ENCODE assay signal across 8 cellular contexts in genomic region chr1:228083871-228084278, GRCh38. TPM values are rescaled to one million over a fixed set of nuclear protein-coding genes. Genes with fewer than 3 reads are reported as not detected.
DNase-seq lines count a peak whose midpoint lies in the region; ATAC-seq, FAIRE-seq and TF ChIP-seq lines count a peak whose summit lies in the region.

No MANE protein-coding gene starts in this region.

- no peak for TF ChIP-seq POLR2A in endothelial cell of umbilical vein (IDR thresholded peaks at IDR 0.05; ENCODE audit: low read depth, low read length)

- CTCF ChIA-PET in Calu3 (lab: Charles Lee) (interaction anchor here (1.1 to 1.5 kb wide), 2 partner anchors 18 to 84 kb away, joined by 5 read pairs; no protein-coding TSS in a partner anchor), PC-9 (lab: Charles Lee) (no interaction called here), endothelial cell of umbilical vein (lab: Charles Lee) (interaction anchor here (0.9 to 2.5 kb wide), 3 partner anchors 18 to 85 kb away, joined by 3 to 10 read pairs (median 9); partner anchors contain the start of gene MRPL55)

- H3K27me3 ChIP-seq in PC-9 (ENCODE audit: insufficient read depth, low read depth) (no peaks in the 10 kb centered on the region), endothelial cell of umbilical vein (ENCODE audit: control insufficient read depth in 2 of 2, insufficient read depth in 2 of 2, low read length in 2 of 2) (no peaks in the 10 kb centered on the region)

- no peaks in the 10 kb centered on the region for H3K27me3 Mint-ChIP-seq in Calu3 (ENCODE audit: unreplicated experiment)
- no peaks in the 10 kb centered on the region for H3K27me3 Mint-ChIP-seq in natural killer cell treated with Interleukin-12 subunit alpha and Interleukin-12 subunit beta and Interleukin-15 and Interleukin-18, amount 100 ng/mL, for 72 hours

- no peaks in the 10 kb centered on the region for H3K9me2 ChIP-seq in PC-9 (ENCODE audit: insufficient read depth)

- H3K79me2 ChIP-seq in PC-9 (ENCODE audit: low read depth) (peaks cover 93% of the 10 kb centered on the region), endothelial cell of umbilical vein (ENCODE audit: control insufficient read depth, insufficient read depth, low read length) (peaks cover 76% of the 10 kb centered on the region)

- intact Hi-C loops in Calu3 (cut with micrococcal nuclease; ENCODE audit: unreplicated experiment) (no loop called here), PC-9 (cut with micrococcal nuclease; ENCODE audit: unreplicated experiment) (loop anchor here (2.0 to 5.0 kb wide), 3 partner anchors 57 to 322 kb away; partner anchors contain the start of genes GUK1 and WNT3A), endothelial cell of umbilical vein (cut with micrococcal nuclease) (loop anchor here (2.0 to 10.0 kb wide), 5 partner anchors 82 to 519 kb away; partner anchors contain the start of genes JMJD4, SNAP47, WNT9A and ZNF678)

- H3F3A ChIP-seq in PC-9 (ENCODE audit: insufficient read depth, low read depth): peaks cover 39% of the 10 kb centered on the region; the same call in 1 of the 2 replicates

- no peaks in the 10 kb centered on the region for H3K9me3 ChIP-seq in PC-9 (ENCODE audit: insufficient read depth, low read depth)
- H3K9me3 ChIP-seq in endothelial cell of umbilical vein (replicated peaks; ENCODE audit: control insufficient read depth, insufficient read depth, low read length): no peaks in the 10 kb centered on the region

- no peak for FAIRE-seq in endothelial cell of umbilical vein (lab: Jason Lieb, UNC)

- peaks cover 57% of the 10 kb centered on the region for H4K20me1 ChIP-seq in PC-9 (ENCODE audit: insufficient read depth)
- H4K20me1 ChIP-seq in endothelial cell of umbilical vein (replicated peaks; ENCODE audit: control insufficient read depth, extremely low read depth, insufficient read depth, low read length): peaks cover 4% of the 10 kb centered on the region

- peak overlapping the region; percentile 100 for H3K4me3 ChIP-seq in PC-9
- peak overlapping the region; percentile 51 to 86 (median 56) for H3K4me3 ChIP-seq in endothelial cell of umbilical vein (replicated peaks in 1 of 3; ENCODE audit: insufficient read depth in 1 of 3, low read depth in 1 of 3, low read length in 3 of 3)

- no peaks in the 10 kb centered on the region for H3K9me1 ChIP-seq in endothelial cell of umbilical vein (replicated peaks; ENCODE audit: control insufficient read depth, extremely low read depth, insufficient read depth, low read length)

- BruUV-seq in Calu3 (replicated peaks; lab: Mats Ljungman, UMichigan) (no TSS peak), PC-9 (replicated peaks; lab: Mats Ljungman, UMichigan) (no TSS peak), endothelial cell of umbilical vein (replicated peaks; lab: Mats Ljungman, UMichigan) (TSS peak; percentile 26)

- H3K4me2 ChIP-seq in PC-9 (peak overlapping the region; percentile 100), endothelial cell of umbilical vein (ENCODE audit: insufficient read depth, low read length) (peak overlapping the region; percentile 96)

- dilution Hi-C loops in endothelial cell of umbilical vein (cut with MboI; ENCODE audit: extremely low pct_ligation_motif_present, low sequenced_read_pairs): no loop called here

- peaks cover 59% of the 10 kb centered on the region for H3K4me1 Mint-ChIP-seq in Calu3 (ENCODE audit: low read depth, unreplicated experiment)
- H3K4me1 Mint-ChIP-seq in natural killer cell treated with Interleukin-12 subunit alpha and Interleukin-12 subunit beta and Interleukin-15 and Interleukin-18, amount 100 ng/mL, for 72 hours (ENCODE audit: low read depth in 2 of 2): peaks cover 50% of the 10 kb centered on the region in 2 donors

- TF ChIP-seq CTCF in Calu3 (IDR thresholded peaks at IDR 0.05; ENCODE audit: unreplicated experiment) (no peak), PC-9 (conservative IDR thresholded peaks at IDR 0.05) (no peak), endothelial cell of umbilical vein (IDR thresholded peaks at IDR 0.05; ENCODE audit: extremely low read depth in 1 of 2, insufficient read depth in 1 of 2, low read depth in 1 of 2, low read length in 2 of 2) (no peak)

- peak in 1 of 2 donors; percentile 52 for ATAC-seq in natural killer cell treated with Interleukin-12 subunit alpha and Interleukin-12 subunit beta and Interleukin-15 and Interleukin-18, amount 100 ng/mL, for 72 hours
- ATAC-seq in HG03025 (IDR thresholded peaks at IDR 0.05; ENCODE audit: low FRiP score, unreplicated experiment) (no peak), GM21381 (IDR thresholded peaks at IDR 0.05; ENCODE audit: unreplicated experiment) (no peak)

- POLR2A ChIA-PET in PC-9 (lab: Charles Lee; ENCODE audit: unreplicated experiment) (interaction anchor here (0.6 to 0.7 kb wide), 3 partner anchors 41 to 318 kb away, joined by 3 to 6 read pairs (median 5); no protein-coding TSS in a partner anchor), endothelial cell of umbilical vein (lab: Charles Lee) (interaction anchor here (1.2 kb wide), 1 partner anchor 81 kb away, joined by 4 read pairs; no protein-coding TSS in a partner anchor)

- DNase-seq in Calu3: no peak
- no peak for DNase-seq in PC-9
- DNase-seq in endothelial cell of umbilical vein (ENCODE audit: low read depth, low spot score): peak; percentile 37
- DNase-seq in natural killer cell treated with Interleukin-12 subunit alpha and Interleukin-12 subunit beta and Interleukin-15 and Interleukin-18, amount 100 ng/mL, for 72 hours (ENCODE audit: low spot score): no peak
- DNase-seq in NCI-H2081 treated with DMSO at 0.1 percent for 48 hours (lab: John Stamatoyannopoulos, UW): no peak
- DNase-seq in UCSD-AML1 (lab: John Stamatoyannopoulos, UW; ENCODE audit: unreplicated experiment): no peak

- no peaks in the 10 kb centered on the region for H3K9me3 Mint-ChIP-seq in Calu3 (ENCODE audit: low read depth, unreplicated experiment)
- H3K9me3 Mint-ChIP-seq in natural killer cell treated with Interleukin-12 subunit alpha and Interleukin-12 subunit beta and Interleukin-15 and Interleukin-18, amount 100 ng/mL, for 72 hours: no peaks in the 10 kb centered on the region

- peaks cover 53% of the 10 kb centered on the region for H3K4me1 ChIP-seq in PC-9 (replicated peaks; ENCODE audit: insufficient read depth)
- H3K4me1 ChIP-seq in endothelial cell of umbilical vein (ENCODE audit: control insufficient read depth, extremely low read depth, insufficient read depth, low read length): peaks cover 52% of the 10 kb centered on the region

- peak overlapping the region; percentile 89 for H3K4me3 Mint-ChIP-seq in Calu3 (ENCODE audit: low read depth, unreplicated experiment)
- H3K4me3 Mint-ChIP-seq in natural killer cell treated with Interleukin-12 subunit alpha and Interleukin-12 subunit beta and Interleukin-15 and Interleukin-18, amount 100 ng/mL, for 72 hours: peak overlapping the region; percentile 94

- H3K36me3 Mint-ChIP-seq in Calu3 (ENCODE audit: insufficient read depth, unreplicated experiment): peaks cover 79% of the 10 kb centered on the region
- H3K36me3 Mint-ChIP-seq in natural killer cell treated with Interleukin-12 subunit alpha and Interleukin-12 subunit beta and Interleukin-15 and Interleukin-18, amount 100 ng/mL, for 72 hours: peaks cover 6% of the 10 kb centered on the region

- peak overlapping the region; percentile 99 for H3K9ac ChIP-seq in endothelial cell of umbilical vein (replicated peaks; ENCODE audit: extremely low read depth, insufficient read depth, low read length)

- H3K36me3 ChIP-seq in PC-9 (ENCODE audit: low read depth) (peaks cover 27% of the 10 kb centered on the region), endothelial cell of umbilical vein (ENCODE audit: control insufficient read depth in 2 of 2, extremely low read depth in 1 of 2, insufficient read depth in 2 of 2, low read length in 2 of 2) (peaks cover 0 to 4% of the 10 kb centered on the region in 2 experiments)

- peak overlapping the region; percentile 78 for H3K27ac ChIP-seq in PC-9
- H3K27ac ChIP-seq in endothelial cell of umbilical vein (ENCODE audit: insufficient read depth, low read depth, low read length): peak overlapping the region; percentile 94

- H3K27ac Mint-ChIP-seq in Calu3 (ENCODE audit: unreplicated experiment): peak overlapping the region; percentile 97
- peak overlapping the region; percentile 84 to 95 for H3K27ac Mint-ChIP-seq in natural killer cell treated with Interleukin-12 subunit alpha and Interleukin-12 subunit beta and Interleukin-15 and Interleukin-18, amount 100 ng/mL, for 72 hours

- H2AFZ ChIP-seq in PC-9 (no peak overlapping the region), endothelial cell of umbilical vein (ENCODE audit: low read depth, low read length) (no peak overlapping the region)

RNA-seq across cellular contexts. Expression of gene ARF1, which starts 1.4 kb away (rescaled TPM):
- 510 and 512 TPM in 2 replicates for total RNA-seq in Calu3 (2022)
- total RNA-seq in PC-9 (2021): 431 and 595 TPM in 2 replicates
- 488 and 499 TPM in 2 replicates for total RNA-seq in endothelial cell of umbilical vein
- 844 and 1,054 TPM in 2 replicates for polyA plus RNA-seq in endothelial cell of umbilical vein
- 724 and 860 TPM in 2 replicates for polyA plus RNA-seq in endothelial cell of umbilical vein (2011; cell fraction: cytosol; rRNA removed)
- polyA plus RNA-seq in endothelial cell of umbilical vein (2011; cell fraction: nucleus; rRNA removed): 433 and 446 TPM in 2 replicates
- polyA plus RNA-seq in endothelial cell of umbilical vein (2012): 473 and 510 TPM in 2 replicates
- 691 and 797 TPM in 2 replicates for polyA minus RNA-seq in endothelial cell of umbilical vein
- 221 TPM for polyA minus RNA-seq in endothelial cell of umbilical vein (2011; cell fraction: cytosol; rRNA and poly(A)+ RNA removed)
- 130 and 181 TPM in 2 replicates for polyA minus RNA-seq in endothelial cell of umbilical vein (2011; cell fraction: nucleus; rRNA and poly(A)+ RNA removed)
- 100 to 1,000 TPM; 415 to 503 TPM for total RNA-seq in natural killer cell treated with Interleukin-12 subunit alpha and Interleukin-12 subunit beta and Interleukin-15 and Interleukin-18, amount 100 ng/mL, for 72 hours

RNA-seq across cellular contexts. Expression of gene C1orf35, which starts 19.2 kb away (rescaled TPM):
- total RNA-seq in Calu3 (2022): 38.1 and 39.3 TPM in 2 replicates
- 26.4 and 37.6 TPM in 2 replicates for total RNA-seq in PC-9 (2021)
- 21.7 and 23.9 TPM in 2 replicates for total RNA-seq in endothelial cell of umbilical vein
- polyA plus RNA-seq in endothelial cell of umbilical vein: 19.9 and 21.1 TPM in 2 replicates
- polyA plus RNA-seq in endothelial cell of umbilical vein (2011; cell fraction: cytosol; rRNA removed): 14.6 and 17.1 TPM in 2 replicates
- 22.9 and 27.5 TPM in 2 replicates for polyA plus RNA-seq in endothelial cell of umbilical vein (2011; cell fraction: nucleus; rRNA removed)
- 12.8 and 15.1 TPM in 2 replicates for polyA plus RNA-seq in endothelial cell of umbilical vein (2012)
- polyA minus RNA-seq in endothelial cell of umbilical vein: 2.4 and 2.6 TPM in 2 replicates
- 4.3 TPM for polyA minus RNA-seq in endothelial cell of umbilical vein (2011; cell fraction: cytosol; rRNA and poly(A)+ RNA removed)
- 1.6 and 2.8 TPM in 2 replicates for polyA minus RNA-seq in endothelial cell of umbilical vein (2011; cell fraction: nucleus; rRNA and poly(A)+ RNA removed)
- 10 to 100 TPM; 16.4 to 26.7 TPM for total RNA-seq in natural killer cell treated with Interleukin-12 subunit alpha and Interleukin-12 subunit beta and Interleukin-15 and Interleukin-18, amount 100 ng/mL, for 72 hours

RNA-seq across cellular contexts. Expression of gene MRPL55, which starts 25.2 kb away (rescaled TPM):
- total RNA-seq in Calu3 (2022) (69.1 and 72.3 TPM in 2 replicates), PC-9 (2021) (81.0 and 84.4 TPM in 2 replicates), endothelial cell of umbilical vein (57.0 and 58.7 TPM in 2 replicates)
- polyA plus RNA-seq in endothelial cell of umbilical vein: 155 and 287 TPM in 2 replicates
- 84.5 and 110 TPM in 2 replicates for polyA plus RNA-seq in endothelial cell of umbilical vein (2011; cell fraction: cytosol; rRNA removed)
- polyA plus RNA-seq in endothelial cell of umbilical vein (2011; cell fraction: nucleus; rRNA removed): 103 and 115 TPM in 2 replicates
- polyA plus RNA-seq in endothelial cell of umbilical vein (2012): 43.4 and 51.1 TPM in 2 replicates
- 35.6 and 46.6 TPM in 2 replicates for polyA minus RNA-seq in endothelial cell of umbilical vein
- polyA minus RNA-seq in endothelial cell of umbilical vein (2011; cell fraction: cytosol; rRNA and poly(A)+ RNA removed): 56.2 TPM
- 13.6 and 18.8 TPM in 2 replicates for polyA minus RNA-seq in endothelial cell of umbilical vein (2011; cell fraction: nucleus; rRNA and poly(A)+ RNA removed)
- 10 to 100 TPM; 42.5 to 68.8 TPM for total RNA-seq in natural killer cell treated with Interleukin-12 subunit alpha and Interleukin-12 subunit beta and Interleukin-15 and Interleukin-18, amount 100 ng/mL, for 72 hours

RNA-seq across cellular contexts. Expression of gene GUK1, which starts 56.2 kb away (rescaled TPM):
- total RNA-seq in Calu3 (2022): 238 and 262 TPM in 2 replicates
- total RNA-seq in PC-9 (2021): 239 and 278 TPM in 2 replicates
- 237 and 239 TPM in 2 replicates for total RNA-seq in endothelial cell of umbilical vein
- 742 and 822 TPM in 2 replicates for polyA plus RNA-seq in endothelial cell of umbilical vein
- 294 and 443 TPM in 2 replicates for polyA plus RNA-seq in endothelial cell of umbilical vein (2011; cell fraction: cytosol; rRNA removed)
- polyA plus RNA-seq in endothelial cell of umbilical vein (2011; cell fraction: nucleus; rRNA removed): 325 and 344 TPM in 2 replicates
- 161 and 241 TPM in 2 replicates for polyA plus RNA-seq in endothelial cell of umbilical vein (2012)
- 140 and 214 TPM in 2 replicates for polyA minus RNA-seq in endothelial cell of umbilical vein
- polyA minus RNA-seq in endothelial cell of umbilical vein (2011; cell fraction: cytosol; rRNA and poly(A)+ RNA removed): 74.7 TPM
- 61.4 and 97.7 TPM in 2 replicates for polyA minus RNA-seq in endothelial cell of umbilical vein (2011; cell fraction: nucleus; rRNA and poly(A)+ RNA removed)
- total RNA-seq in natural killer cell treated with Interleukin-12 subunit alpha and Interleukin-12 subunit beta and Interleukin-15 and Interleukin-18, amount 100 ng/mL, for 72 hours: 100 to 1,000 TPM; 296 to 329 TPM
